In the genomic region with DNA sequence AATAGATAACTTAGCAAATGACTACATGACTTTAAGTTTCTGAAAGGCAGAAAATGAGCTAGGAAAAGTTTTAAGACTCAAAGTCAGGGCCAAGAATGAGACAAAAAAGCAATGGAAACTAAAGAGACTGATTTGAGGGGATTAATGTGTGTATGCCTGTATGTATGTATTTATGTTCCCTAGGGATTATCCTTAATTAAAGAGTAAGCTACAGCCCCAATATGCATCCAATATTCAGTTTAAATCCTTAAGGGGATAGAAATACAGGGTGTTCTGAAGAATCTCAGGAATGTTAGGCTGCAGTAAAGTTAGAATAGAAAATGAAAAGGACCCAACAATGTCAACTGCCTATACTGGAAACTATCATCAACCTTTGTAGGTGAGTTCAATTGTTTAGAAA, we compare ENCODE assay signal across 27 cellular contexts.
DNase-seq lines count a peak whose midpoint lies in the region; ATAC-seq, FAIRE-seq and TF ChIP-seq lines count a peak whose summit lies in the region.
"Had no signal": no experiment of that assay in that cellular context is flagged by ENCODE, and none has a peak within 500 bp of the region (broad histone marks: within the 10 kb centered on the region; RNA-seq: fewer than 3 reads in every experiment).

No MANE protein-coding gene starts in this region.

- intact Hi-C loops in dorsolateral prefrontal cortex (cut with DNase I): no loop called here

- H3K4me3 Mint-ChIP-seq in GM23338: no peak overlapping the region
- H3K4me3 Mint-ChIP-seq in activated CD8-positive, alpha-beta T cell treated with anti-CD3 and anti-CD28 coated beads, Interleukin-2, amount 10 ng/mL, durations not matched to agents 7 days and 5 days: no peak overlapping the region
- H3K4me3 Mint-ChIP-seq: activated CD4-positive, alpha-beta memory T cell treated with anti-CD3 and anti-CD28 coated beads, Interleukin-2, amount 10 ng/mL, durations not matched to agents 7 days and 5 days; activated naive CD4-positive, alpha-beta T cell treated with anti-CD3 and anti-CD28 coated beads, Interleukin-2, amount 50 U/mL, for 24 hours; IgD-negative memory B cell; natural killer cell treated with Interleukin-12 subunit alpha and Interleukin-12 subunit beta and Interleukin-15 and Interleukin-18, amount 100 ng/mL, for 72 hours; stimulated activated naive B cell treated with anti-CD40 and anti-IgM and Interleukin-4, amounts not matched to agents 10 μg/mL and 1 μg/mL and 100 μg/mL, for 72 hours; type B pancreatic cell had no signal

- H3K36me3 Mint-ChIP-seq in GM23338 (ENCODE audit: low read depth): no peaks in the 10 kb centered on the region
- no peaks in the 10 kb centered on the region for H3K36me3 Mint-ChIP-seq in activated CD8-positive, alpha-beta T cell treated with anti-CD3 and anti-CD28 coated beads, Interleukin-2, amount 10 ng/mL, durations not matched to agents 7 days and 5 days (ENCODE audit: low read depth)
- H3K36me3 Mint-ChIP-seq: activated naive CD4-positive, alpha-beta T cell treated with anti-CD3 and anti-CD28 coated beads, Interleukin-2, amount 50 U/mL, for 24 hours; IgD-negative memory B cell; natural killer cell treated with Interleukin-12 subunit alpha and Interleukin-12 subunit beta and Interleukin-15 and Interleukin-18, amount 100 ng/mL, for 72 hours; stimulated activated naive B cell treated with anti-CD40 and anti-IgM and Interleukin-4, amounts not matched to agents 10 μg/mL and 1 μg/mL and 100 μg/mL, for 72 hours; type B pancreatic cell had no signal

- H3K9ac ChIP-seq in keratinocyte (ENCODE audit: control insufficient read depth, extremely low read depth, insufficient read depth, low read length) (no peak overlapping the region), skeletal muscle satellite cell (ENCODE audit: low read depth, low read length) (peak overlapping the region; percentile 70)
- H3K9ac ChIP-seq: BLaER1 had no signal

- H3K9me3 ChIP-seq in keratinocyte (ENCODE audit: control insufficient read depth, low read depth, low read length) (no peaks in the 10 kb centered on the region), skeletal muscle satellite cell (replicated peaks; ENCODE audit: low read length) (no peaks in the 10 kb centered on the region)
- H3K9me3 ChIP-seq: BLaER1 had no signal

- H3K4me1 ChIP-seq in GM23338 (ENCODE audit: insufficient read depth) (no peaks in the 10 kb centered on the region), keratinocyte (ENCODE audit: control insufficient read depth, extremely low read depth, insufficient read depth, low read length) (peaks cover 6% of the 10 kb centered on the region), skeletal muscle satellite cell (ENCODE audit: control insufficient read depth, insufficient read depth, low read length) (peaks cover 46% of the 10 kb centered on the region)

- no peak overlapping the region for H3K27ac Mint-ChIP-seq in GM23338
- no peak overlapping the region for H3K27ac Mint-ChIP-seq in activated CD8-positive, alpha-beta T cell treated with anti-CD3 and anti-CD28 coated beads, Interleukin-2, amount 10 ng/mL, durations not matched to agents 7 days and 5 days
- H3K27ac Mint-ChIP-seq: activated CD4-positive, alpha-beta memory T cell treated with anti-CD3 and anti-CD28 coated beads, Interleukin-2, amount 10 ng/mL, durations not matched to agents 7 days and 5 days; activated naive CD4-positive, alpha-beta T cell treated with anti-CD3 and anti-CD28 coated beads, Interleukin-2, amount 50 U/mL, for 24 hours; activated T-helper 2 cell treated with anti-CD3 and anti-CD28 coated beads, Interferon-gamma antibody, Interleukin-2, Interleukin-4, amounts not matched to agents 10 μg/mL and 5 μg/mL and 100 μg/mL, durations not matched to agents 14 hours and 24 hours and 36 hours; IgD-negative memory B cell; natural killer cell treated with Interleukin-12 subunit alpha and Interleukin-12 subunit beta and Interleukin-15 and Interleukin-18, amount 100 ng/mL, for 72 hours; stimulated activated naive B cell treated with anti-CD40 and anti-IgM and Interleukin-4, amounts not matched to agents 10 μg/mL and 1 μg/mL and 100 μg/mL, for 72 hours; type B pancreatic cell had no signal

- H3K36me3 ChIP-seq in GM23338 (ENCODE audit: insufficient read depth): no peaks in the 10 kb centered on the region
- no peaks in the 10 kb centered on the region for H3K36me3 ChIP-seq in brain microvascular endothelial cell (replicated peaks)
- no peaks in the 10 kb centered on the region for H3K36me3 ChIP-seq in keratinocyte (ENCODE audit: control insufficient read depth in 2 of 2, extremely low read depth in 1 of 2, insufficient read depth in 2 of 2, low read length in 2 of 2)
- no peaks in the 10 kb centered on the region for H3K36me3 ChIP-seq in skeletal muscle satellite cell (ENCODE audit: insufficient read depth, low read length)
- H3K36me3 ChIP-seq: BLaER1 had no signal

- POLR2A ChIA-PET in activated CD8-positive, alpha-beta T cell treated with anti-CD3 and anti-CD28 coated beads, Interleukin-2, amount 10 ng/mL, durations not matched to agents 7 days and 5 days (lab: Charles Lee): no interaction called here

- H3K27me3 Mint-ChIP-seq in GM23338 (ENCODE audit: insufficient read depth, low read depth, poor library complexity): peaks cover 2% of the 10 kb centered on the region
- H3K27me3 Mint-ChIP-seq in activated CD8-positive, alpha-beta T cell treated with anti-CD3 and anti-CD28 coated beads, Interleukin-2, amount 10 ng/mL, durations not matched to agents 7 days and 5 days (ENCODE audit: low read depth): no peaks in the 10 kb centered on the region
- H3K27me3 Mint-ChIP-seq: activated CD4-positive, alpha-beta memory T cell treated with anti-CD3 and anti-CD28 coated beads, Interleukin-2, amount 10 ng/mL, durations not matched to agents 7 days and 5 days; activated naive CD4-positive, alpha-beta T cell treated with anti-CD3 and anti-CD28 coated beads, Interleukin-2, amount 50 U/mL, for 24 hours; IgD-negative memory B cell; natural killer cell treated with Interleukin-12 subunit alpha and Interleukin-12 subunit beta and Interleukin-15 and Interleukin-18, amount 100 ng/mL, for 72 hours; stimulated activated naive B cell treated with anti-CD40 and anti-IgM and Interleukin-4, amounts not matched to agents 10 μg/mL and 1 μg/mL and 100 μg/mL, for 72 hours; type B pancreatic cell had no signal

- FAIRE-seq in keratinocyte (lab: Jason Lieb, UNC): no peak

- no peak overlapping the region for H3K4me2 ChIP-seq in GM23338
- H3K4me2 ChIP-seq in keratinocyte (ENCODE audit: control insufficient read depth, extremely low read depth, insufficient read depth, low read depth, low read length): no peak overlapping the region
- H3K4me2 ChIP-seq in skeletal muscle satellite cell (ENCODE audit: low read length): peak overlapping the region; percentile 47
- H3K4me2 ChIP-seq: BLaER1 had no signal

- H3K4me3 ChIP-seq in GM23338: no peak overlapping the region
- H3K4me3 ChIP-seq in brain microvascular endothelial cell (ENCODE audit: low read depth, low read length): no peak overlapping the region
- no peak overlapping the region for H3K4me3 ChIP-seq in keratinocyte (ENCODE audit: control insufficient read depth in 2 of 3, extremely low read depth in 1 of 3, insufficient read depth in 2 of 3, low read depth in 1 of 3, low read length in 3 of 3)
- no peak overlapping the region for H3K4me3 ChIP-seq in skeletal muscle satellite cell (ENCODE audit: low read length)
- H3K4me3 ChIP-seq in dorsolateral prefrontal cortex: no peak overlapping the region
- H3K4me3 ChIP-seq: BLaER1 had no signal

- TF ChIP-seq CTCF in GM23338 (conservative IDR thresholded peaks at IDR 0.05; ENCODE audit: low read depth in 2 of 2): no peak
- TF ChIP-seq CTCF in brain microvascular endothelial cell (IDR thresholded peaks at IDR 0.05; ENCODE audit: low read depth, low read length, missing control alignments): no peak
- TF ChIP-seq CTCF in keratinocyte (optimal IDR thresholded peaks at IDR 0.05 in 1 of 3, IDR thresholded peaks at IDR 0.05 in 1 of 3, conservative IDR thresholded peaks at IDR 0.05 in 1 of 3; ENCODE audit: extremely low read depth in 1 of 3, insufficient read depth in 2 of 3, low read length in 3 of 3): no peak
- TF ChIP-seq CTCF in dorsolateral prefrontal cortex (IDR thresholded peaks at IDR 0.05 in 54 of 56, conservative IDR thresholded peaks at IDR 0.05 in 2 of 56; ENCODE audit: low read depth in 1 of 56, partially characterized antibody in 56 of 56): no peak

- H4K20me1 ChIP-seq in GM23338 (replicated peaks; ENCODE audit: insufficient read depth): no peaks in the 10 kb centered on the region
- H4K20me1 ChIP-seq in keratinocyte (ENCODE audit: control insufficient read depth, extremely low read depth, insufficient read depth, low read length): no peaks in the 10 kb centered on the region
- H4K20me1 ChIP-seq: BLaER1 had no signal

- in situ Hi-C loops in brain microvascular endothelial cell (cut with HindIII; ENCODE audit: low pct_ligation_motif_present, low sequenced_read_pairs): no loop called here

- no peaks in the 10 kb centered on the region for H3K79me2 ChIP-seq in GM23338 (replicated peaks; ENCODE audit: insufficient read depth)
- no peaks in the 10 kb centered on the region for H3K79me2 ChIP-seq in keratinocyte (ENCODE audit: control insufficient read depth, insufficient read depth, low read length)

- no peak for ATAC-seq in GM23338
- no peak for ATAC-seq in activated CD8-positive, alpha-beta T cell treated with anti-CD3 and anti-CD28 coated beads, Interleukin-2, amount 10 ng/mL, durations not matched to agents 7 days and 5 days
- ATAC-seq: natural killer cell treated with Interleukin-12 subunit alpha and Interleukin-12 subunit beta and Interleukin-15 and Interleukin-18, amount 100 ng/mL, for 72 hours; stimulated activated naive B cell treated with anti-CD40 and anti-IgM and Interleukin-4, amounts not matched to agents 10 μg/mL and 1 μg/mL and 100 μg/mL, for 72 hours had no signal

- H3K4me1 Mint-ChIP-seq in GM23338: peaks cover 9% of the 10 kb centered on the region
- no peaks in the 10 kb centered on the region for H3K4me1 Mint-ChIP-seq in activated CD8-positive, alpha-beta T cell treated with anti-CD3 and anti-CD28 coated beads, Interleukin-2, amount 10 ng/mL, durations not matched to agents 7 days and 5 days (ENCODE audit: low read depth)
- H3K4me1 Mint-ChIP-seq: activated CD4-positive, alpha-beta memory T cell treated with anti-CD3 and anti-CD28 coated beads, Interleukin-2, amount 10 ng/mL, durations not matched to agents 7 days and 5 days; activated naive CD4-positive, alpha-beta T cell treated with anti-CD3 and anti-CD28 coated beads, Interleukin-2, amount 50 U/mL, for 24 hours; IgD-negative memory B cell had no signal

- H3K9me1 ChIP-seq in keratinocyte (ENCODE audit: control insufficient read depth, extremely low read depth, insufficient read depth, low read length): no peaks in the 10 kb centered on the region

- H3K27me3 ChIP-seq in GM23338 (ENCODE audit: insufficient read depth) (no peaks in the 10 kb centered on the region), brain microvascular endothelial cell (replicated peaks) (no peaks in the 10 kb centered on the region), keratinocyte (ENCODE audit: control insufficient read depth, extremely low read depth, insufficient read depth, low read length) (no peaks in the 10 kb centered on the region), skeletal muscle satellite cell (ENCODE audit: control insufficient read depth, insufficient read depth, low read length) (no peaks in the 10 kb centered on the region), dorsolateral prefrontal cortex (peaks cover 0 to 3% (median 0%) of the 10 kb centered on the region in 45 donors)
- H3K27me3 ChIP-seq: BLaER1 had no signal

- dilution Hi-C loops in keratinocyte (cut with MboI; ENCODE audit: extremely low pct_ligation_motif_present, low sequenced_read_pairs): loop anchor here (25.0 kb wide), 1 partner anchor 542 kb away; no protein-coding TSS in a partner anchor

- H3K9me3 Mint-ChIP-seq in GM23338: no peaks in the 10 kb centered on the region
- H3K9me3 Mint-ChIP-seq in activated CD8-positive, alpha-beta T cell treated with anti-CD3 and anti-CD28 coated beads, Interleukin-2, amount 10 ng/mL, durations not matched to agents 7 days and 5 days (ENCODE audit: insufficient read depth): no peaks in the 10 kb centered on the region
- H3K9me3 Mint-ChIP-seq: activated CD4-positive, alpha-beta memory T cell treated with anti-CD3 and anti-CD28 coated beads, Interleukin-2, amount 10 ng/mL, durations not matched to agents 7 days and 5 days; activated naive CD4-positive, alpha-beta T cell treated with anti-CD3 and anti-CD28 coated beads, Interleukin-2, amount 50 U/mL, for 24 hours; activated T-helper 2 cell treated with anti-CD3 and anti-CD28 coated beads, Interferon-gamma antibody, Interleukin-2, Interleukin-4, amounts not matched to agents 10 μg/mL and 5 μg/mL and 100 μg/mL, durations not matched to agents 14 hours and 24 hours and 36 hours; natural killer cell treated with Interleukin-12 subunit alpha and Interleukin-12 subunit beta and Interleukin-15 and Interleukin-18, amount 100 ng/mL, for 72 hours; stimulated activated naive B cell treated with anti-CD40 and anti-IgM and Interleukin-4, amounts not matched to agents 10 μg/mL and 1 μg/mL and 100 μg/mL, for 72 hours; type B pancreatic cell had no signal

- no peak overlapping the region for H3K27ac ChIP-seq in GM23338 (ENCODE audit: low read depth)
- H3K27ac ChIP-seq in brain microvascular endothelial cell: peak overlapping the region; percentile 94
- H3K27ac ChIP-seq in keratinocyte (ENCODE audit: control insufficient read depth, insufficient read depth, low read length): peak overlapping the region; percentile 23
- H3K27ac ChIP-seq in dorsolateral prefrontal cortex: no peak overlapping the region
- H3K27ac ChIP-seq: BLaER1 had no signal

- H2AFZ ChIP-seq in GM23338 (no peak overlapping the region), keratinocyte (ENCODE audit: control insufficient read depth, low read length) (peak overlapping the region; percentile 12)

- no peaks in the 10 kb centered on the region for H3K9me2 ChIP-seq in GM23338 (ENCODE audit: insufficient read depth)

- CTCF ChIA-PET in activated CD8-positive, alpha-beta T cell treated with anti-CD3 and anti-CD28 coated beads, Interleukin-2, amount 10 ng/mL, durations not matched to agents 7 days and 5 days (lab: Charles Lee): no interaction called here

- no peaks in the 10 kb centered on the region for H3F3A ChIP-seq in GM23338 (replicated peaks; ENCODE audit: low read depth)

- DNase-seq in GM23338 (ENCODE audit: low spot score) (peak; percentile 11), brain microvascular endothelial cell (no peak), keratinocyte (ENCODE audit: low read depth, low spot score) (no peak), dorsolateral prefrontal cortex (no peak), NAMALWA (ENCODE audit: low spot score) (no peak), NCI-H1436 treated with DMSO at 0.1 percent for 48 hours (lab: John Stamatoyannopoulos, UW) (no peak)
- no peak for DNase-seq in activated CD8-positive, alpha-beta T cell treated with anti-CD3 and anti-CD28 coated beads, Interleukin-2, amount 10 ng/mL, durations not matched to agents 7 days and 5 days
- DNase-seq: activated CD4-positive, alpha-beta memory T cell treated with anti-CD3 and anti-CD28 coated beads, Interleukin-2, amount 10 ng/mL, durations not matched to agents 7 days and 5 days; activated CD8-positive, alpha-beta memory T cell treated with anti-CD3 and anti-CD28 coated beads, Interleukin-2, amount 50 U/mL, for 48 hours; DMS153; effector CD4-positive, alpha-beta T cell; left ventricle myocardium superior; NCI-H1048; NCI-H187; NCI-H2171; occipital lobe; SHP77; stimulated activated naive B cell treated with anti-CD40 and anti-IgM and Interleukin-4, amounts not matched to agents 10 μg/mL and 1 μg/mL and 100 μg/mL, for 72 hours; substantia nigra; T-helper 9 cell had no signal

Comparison
In these comparisons a context has a peak if more than half of its experiments do, and no peak if none do; other contexts are left out.
1. H3K27ac ChIP-seq: peak in brain microvascular endothelial cell (single experiment) and keratinocyte (single experiment); none in GM23338 (single experiment) and dorsolateral prefrontal cortex (0 of 59).